Comparison of ENCODE assay signal across 7 cellular contexts in genomic region chr20:51065615-51066014, GRCh38. TPM values are rescaled to one million over a fixed set of nuclear protein-coding genes. Genes with fewer than 3 reads are reported as not detected.
"Had no signal": no experiment of that assay in that cellular context is flagged by ENCODE, and none has a peak within 500 bp of the region (broad histone marks: within the 10 kb centered on the region; RNA-seq: fewer than 3 reads in every experiment).

No MANE protein-coding gene starts in this region.

- ATAC-seq: GM12878 had no signal

- FAIRE-seq: G401.6, GM12878, GM12891, GM12892, GM18507, GM19239 had no signal

- DNase-seq: GF-D8 had no signal

- H3K4me3 ChIP-seq: GM12878 had no signal

RNA-seq across cellular contexts. Expression of gene KCNG1, which starts 42.7 kb away (rescaled TPM):
- total RNA-seq: GM12878 had no signal
- polyA plus RNA-seq: GM12878 had no signal
